19 cellular contexts compared by ENCODE assay signal in genomic region chr1:82604524-82604923, GRCh38.
DNase-seq lines count a peak whose midpoint lies in the region; ATAC-seq and TF ChIP-seq lines count a peak whose summit lies in the region.
"Had no signal": no experiment of that assay in that cellular context is flagged by ENCODE, and none has a peak within 500 bp of the region (broad histone marks: within the 10 kb centered on the region; RNA-seq: fewer than 3 reads in every experiment).

No MANE protein-coding gene starts in this region.

- H3K27ac Mint-ChIP-seq in chondrocyte (ENCODE audit: unreplicated experiment), result no peak overlapping the region
- H3K27ac Mint-ChIP-seq in stimulated activated naive B cell treated with anti-CD40 and anti-IgM and Interleukin-4, amounts not matched to agents 10 μg/mL and 1 μg/mL and 100 μg/mL, for 72 hours, result no peak overlapping the region
- H3K27ac Mint-ChIP-seq: activated B cell treated with CpG ODN at 0.5 μM for 24 hours; CD8-positive, alpha-beta T cell; HFFc6; stimulated activated memory B cell treated with anti-CD40 and anti-IgM and Interleukin-4, amounts not matched to agents 10 μg/mL and 1 μg/mL and 100 μg/mL, for 72 hours had no signal

- H3K4me1 ChIP-seq in liver (ENCODE audit: control insufficient read depth in 4 of 4, insufficient read depth in 4 of 4, low read length in 3 of 4), result no peaks in the 10 kb centered on the region
- H3K4me1 ChIP-seq: gastroesophageal sphincter, upper lobe of left lung had no signal

- peak; percentile 45 for DNase-seq in D341Med (ENCODE audit: low spot score)
- DNase-seq in NCI-H2171 (lab: John Stamatoyannopoulos, UW), result peak; percentile 5
- no peak for DNase-seq in chondrocyte (ENCODE audit: low spot score)
- no peak for DNase-seq in NCI-H1048 (lab: John Stamatoyannopoulos, UW)
- DNase-seq in NCI-H1694 treated with DMSO at 0.1 percent for 48 hours (lab: John Stamatoyannopoulos, UW), result no peak
- no peak for DNase-seq in SKM-1 (lab: John Stamatoyannopoulos, UW; ENCODE audit: unreplicated experiment)
- no peak for DNase-seq in stimulated activated naive B cell treated with anti-CD40 and anti-IgM and Interleukin-4, amounts not matched to agents 10 μg/mL and 1 μg/mL and 100 μg/mL, for 72 hours
- DNase-seq: activated B cell treated with CpG ODN at 0.5 μM for 24 hours; CD8-positive, alpha-beta T cell; cerebellar nuclear complex; HFFc6; kidney; NCI-H1417; NCI-H446; ovary; upper lobe of left lung had no signal

- no peak overlapping the region for H3K4me3 Mint-ChIP-seq in chondrocyte (ENCODE audit: unreplicated experiment)
- H3K4me3 Mint-ChIP-seq in stimulated activated naive B cell treated with anti-CD40 and anti-IgM and Interleukin-4, amounts not matched to agents 10 μg/mL and 1 μg/mL and 100 μg/mL, for 72 hours, result no peak overlapping the region
- H3K4me3 Mint-ChIP-seq: activated B cell treated with CpG ODN at 0.5 μM for 24 hours; CD8-positive, alpha-beta T cell; HFFc6; stimulated activated memory B cell treated with anti-CD40 and anti-IgM and Interleukin-4, amounts not matched to agents 10 μg/mL and 1 μg/mL and 100 μg/mL, for 72 hours had no signal

- H3K36me3 Mint-ChIP-seq in chondrocyte (ENCODE audit: low read depth), result no peaks in the 10 kb centered on the region
- H3K36me3 Mint-ChIP-seq in stimulated activated naive B cell treated with anti-CD40 and anti-IgM and Interleukin-4, amounts not matched to agents 10 μg/mL and 1 μg/mL and 100 μg/mL, for 72 hours, result no peaks in the 10 kb centered on the region
- H3K36me3 Mint-ChIP-seq: CD8-positive, alpha-beta T cell; stimulated activated memory B cell treated with anti-CD40 and anti-IgM and Interleukin-4, amounts not matched to agents 10 μg/mL and 1 μg/mL and 100 μg/mL, for 72 hours had no signal

- H3K27me3 Mint-ChIP-seq in chondrocyte (ENCODE audit: low read depth), result no peaks in the 10 kb centered on the region
- H3K27me3 Mint-ChIP-seq in stimulated activated naive B cell treated with anti-CD40 and anti-IgM and Interleukin-4, amounts not matched to agents 10 μg/mL and 1 μg/mL and 100 μg/mL, for 72 hours, result no peaks in the 10 kb centered on the region
- H3K27me3 Mint-ChIP-seq: activated B cell treated with CpG ODN at 0.5 μM for 24 hours; stimulated activated memory B cell treated with anti-CD40 and anti-IgM and Interleukin-4, amounts not matched to agents 10 μg/mL and 1 μg/mL and 100 μg/mL, for 72 hours had no signal

- no peaks in the 10 kb centered on the region for H3K9me3 Mint-ChIP-seq in chondrocyte (ENCODE audit: low read depth)
- no peaks in the 10 kb centered on the region for H3K9me3 Mint-ChIP-seq in stimulated activated naive B cell treated with anti-CD40 and anti-IgM and Interleukin-4, amounts not matched to agents 10 μg/mL and 1 μg/mL and 100 μg/mL, for 72 hours
- H3K9me3 Mint-ChIP-seq: activated B cell treated with CpG ODN at 0.5 μM for 24 hours; CD8-positive, alpha-beta T cell; stimulated activated memory B cell treated with anti-CD40 and anti-IgM and Interleukin-4, amounts not matched to agents 10 μg/mL and 1 μg/mL and 100 μg/mL, for 72 hours had no signal

- H3K27me3 ChIP-seq in liver (ENCODE audit: control insufficient read depth in 4 of 4, insufficient read depth in 4 of 4, low read length in 3 of 4), result no peaks in the 10 kb centered on the region
- H3K27me3 ChIP-seq: gastroesophageal sphincter, ovary, upper lobe of left lung had no signal

- peak; percentile 45 to 65 for TF ChIP-seq RAD21 in liver (IDR thresholded peaks at IDR 0.05)

- H3K9me3 ChIP-seq in liver (ENCODE audit: control insufficient read depth in 4 of 4, low read length in 3 of 4), result no peaks in the 10 kb centered on the region
- H3K9me3 ChIP-seq: gastroesophageal sphincter, ovary, upper lobe of left lung had no signal

- H3K4me3 ChIP-seq in liver (ENCODE audit: low read depth in 1 of 3, low read length in 3 of 3), result no peak overlapping the region
- H3K4me3 ChIP-seq: gastroesophageal sphincter, ovary, upper lobe of left lung had no signal

- no peak for ATAC-seq in stimulated activated naive B cell treated with anti-CD40 and anti-IgM and Interleukin-4, amounts not matched to agents 10 μg/mL and 1 μg/mL and 100 μg/mL, for 72 hours (replicated peaks)
- ATAC-seq: CD8-positive, alpha-beta T cell; gastroesophageal sphincter; stimulated activated memory B cell treated with anti-CD40 and anti-IgM and Interleukin-4, amounts not matched to agents 10 μg/mL and 1 μg/mL and 100 μg/mL, for 72 hours had no signal

- H3K9ac ChIP-seq in liver (ENCODE audit: low read depth in 1 of 2, low read length in 2 of 2), result no peak overlapping the region

- 56% methylated on average over 4 of the region's 4 CpGs for WGBS in liver

- no peaks in the 10 kb centered on the region for H3K36me3 ChIP-seq in liver (ENCODE audit: control insufficient read depth in 4 of 4, insufficient read depth in 3 of 4, low read depth in 1 of 4, low read length in 3 of 4)
- H3K36me3 ChIP-seq: gastroesophageal sphincter, ovary, upper lobe of left lung had no signal

- no peaks in the 10 kb centered on the region for H3K4me1 Mint-ChIP-seq in chondrocyte (ENCODE audit: low read depth)
- H3K4me1 Mint-ChIP-seq in stimulated activated naive B cell treated with anti-CD40 and anti-IgM and Interleukin-4, amounts not matched to agents 10 μg/mL and 1 μg/mL and 100 μg/mL, for 72 hours, result no peaks in the 10 kb centered on the region
- H3K4me1 Mint-ChIP-seq: activated B cell treated with CpG ODN at 0.5 μM for 24 hours; stimulated activated memory B cell treated with anti-CD40 and anti-IgM and Interleukin-4, amounts not matched to agents 10 μg/mL and 1 μg/mL and 100 μg/mL, for 72 hours had no signal

- no peak overlapping the region for H3K27ac ChIP-seq in liver (ENCODE audit: low read depth in 1 of 2, low read length in 2 of 2)
- H3K27ac ChIP-seq: gastroesophageal sphincter, ovary, upper lobe of left lung had no signal

- TF ChIP-seq CTCF in chondrocyte (IDR thresholded peaks at IDR 0.05) (peak; percentile 15), liver (IDR thresholded peaks at IDR 0.05; ENCODE audit: low read depth, low read length, missing input control) (no peak)

TF ChIP-seq in liver, 16 proteins besides CTCF, POLR2A, EP300 and RAD21:
- TF ChIP-seq GABPA (IDR thresholded peaks at IDR 0.05 in 1 of 2, conservative IDR thresholded peaks at IDR 0.05 in 1 of 2) (no peak), MAX (IDR thresholded peaks at IDR 0.05) (no peak), FOXA1 (IDR thresholded peaks at IDR 0.05) (no peak), HNF4G (IDR thresholded peaks at IDR 0.05) (no peak), FOXA2 (IDR thresholded peaks at IDR 0.05) (no peak), EGR1 (IDR thresholded peaks at IDR 0.05; ENCODE audit: low read depth in 2 of 2) (no peak), NR2F2 (IDR thresholded peaks at IDR 0.05) (no peak), RXRA (IDR thresholded peaks at IDR 0.05) (no peak), HNF4A (conservative IDR thresholded peaks at IDR 0.05) (no peak), TAF1 (conservative IDR thresholded peaks at IDR 0.05) (no peak), JUND (IDR thresholded peaks at IDR 0.05) (no peak), SP1 (IDR thresholded peaks at IDR 0.05) (no peak)
- TF ChIP-seq, protein P1, sequence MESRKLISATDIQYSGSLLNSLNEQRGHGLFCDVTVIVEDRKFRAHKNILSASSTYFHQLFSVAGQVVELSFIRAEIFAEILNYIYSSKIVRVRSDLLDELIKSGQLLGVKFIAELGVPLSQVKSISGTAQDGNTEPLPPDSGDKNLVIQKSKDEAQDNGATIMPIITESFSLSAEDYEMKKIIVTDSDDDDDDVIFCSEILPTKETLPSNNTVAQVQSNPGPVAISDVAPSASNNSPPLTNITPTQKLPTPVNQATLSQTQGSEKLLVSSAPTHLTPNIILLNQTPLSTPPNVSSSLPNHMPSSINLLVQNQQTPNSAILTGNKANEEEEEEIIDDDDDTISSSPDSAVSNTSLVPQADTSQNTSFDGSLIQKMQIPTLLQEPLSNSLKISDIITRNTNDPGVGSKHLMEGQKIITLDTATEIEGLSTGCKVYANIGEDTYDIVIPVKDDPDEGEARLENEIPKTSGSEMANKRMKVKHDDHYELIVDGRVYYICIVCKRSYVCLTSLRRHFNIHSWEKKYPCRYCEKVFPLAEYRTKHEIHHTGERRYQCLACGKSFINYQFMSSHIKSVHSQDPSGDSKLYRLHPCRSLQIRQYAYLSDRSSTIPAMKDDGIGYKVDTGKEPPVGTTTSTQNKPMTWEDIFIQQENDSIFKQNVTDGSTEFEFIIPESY (IDR thresholded peaks at IDR 0.05), result no peak
- TF ChIP-seq, protein P2, sequence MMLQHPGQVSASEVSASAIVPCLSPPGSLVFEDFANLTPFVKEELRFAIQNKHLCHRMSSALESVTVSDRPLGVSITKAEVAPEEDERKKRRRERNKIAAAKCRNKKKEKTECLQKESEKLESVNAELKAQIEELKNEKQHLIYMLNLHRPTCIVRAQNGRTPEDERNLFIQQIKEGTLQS (IDR thresholded peaks at IDR 0.05), result no peak
- TF ChIP-seq, protein P3, sequence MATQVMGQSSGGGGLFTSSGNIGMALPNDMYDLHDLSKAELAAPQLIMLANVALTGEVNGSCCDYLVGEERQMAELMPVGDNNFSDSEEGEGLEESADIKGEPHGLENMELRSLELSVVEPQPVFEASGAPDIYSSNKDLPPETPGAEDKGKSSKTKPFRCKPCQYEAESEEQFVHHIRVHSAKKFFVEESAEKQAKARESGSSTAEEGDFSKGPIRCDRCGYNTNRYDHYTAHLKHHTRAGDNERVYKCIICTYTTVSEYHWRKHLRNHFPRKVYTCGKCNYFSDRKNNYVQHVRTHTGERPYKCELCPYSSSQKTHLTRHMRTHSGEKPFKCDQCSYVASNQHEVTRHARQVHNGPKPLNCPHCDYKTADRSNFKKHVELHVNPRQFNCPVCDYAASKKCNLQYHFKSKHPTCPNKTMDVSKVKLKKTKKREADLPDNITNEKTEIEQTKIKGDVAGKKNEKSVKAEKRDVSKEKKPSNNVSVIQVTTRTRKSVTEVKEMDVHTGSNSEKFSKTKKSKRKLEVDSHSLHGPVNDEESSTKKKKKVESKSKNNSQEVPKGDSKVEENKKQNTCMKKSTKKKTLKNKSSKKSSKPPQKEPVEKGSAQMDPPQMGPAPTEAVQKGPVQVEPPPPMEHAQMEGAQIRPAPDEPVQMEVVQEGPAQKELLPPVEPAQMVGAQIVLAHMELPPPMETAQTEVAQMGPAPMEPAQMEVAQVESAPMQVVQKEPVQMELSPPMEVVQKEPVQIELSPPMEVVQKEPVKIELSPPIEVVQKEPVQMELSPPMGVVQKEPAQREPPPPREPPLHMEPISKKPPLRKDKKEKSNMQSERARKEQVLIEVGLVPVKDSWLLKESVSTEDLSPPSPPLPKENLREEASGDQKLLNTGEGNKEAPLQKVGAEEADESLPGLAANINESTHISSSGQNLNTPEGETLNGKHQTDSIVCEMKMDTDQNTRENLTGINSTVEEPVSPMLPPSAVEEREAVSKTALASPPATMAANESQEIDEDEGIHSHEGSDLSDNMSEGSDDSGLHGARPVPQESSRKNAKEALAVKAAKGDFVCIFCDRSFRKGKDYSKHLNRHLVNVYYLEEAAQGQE (IDR thresholded peaks at IDR 0.05), result no peak

Comparison
In these comparisons a context has a peak if more than half of its experiments do, and no peak if none do; other contexts are left out.
1. DNase-seq: peak in D341Med (single experiment) and NCI-H2171 (single experiment); none in chondrocyte (single experiment), NCI-H1048 (single experiment), NCI-H1694 treated with DMSO at 0.1 percent for 48 hours (single experiment), SKM-1 (single experiment) and stimulated activated naive B cell treated with anti-CD40 and anti-IgM and Interleukin-4, amounts not matched to agents 10 μg/mL and 1 μg/mL and 100 μg/mL, for 72 hours (single experiment).